15 cellular contexts compared by ENCODE assay signal in the genomic region with DNA sequence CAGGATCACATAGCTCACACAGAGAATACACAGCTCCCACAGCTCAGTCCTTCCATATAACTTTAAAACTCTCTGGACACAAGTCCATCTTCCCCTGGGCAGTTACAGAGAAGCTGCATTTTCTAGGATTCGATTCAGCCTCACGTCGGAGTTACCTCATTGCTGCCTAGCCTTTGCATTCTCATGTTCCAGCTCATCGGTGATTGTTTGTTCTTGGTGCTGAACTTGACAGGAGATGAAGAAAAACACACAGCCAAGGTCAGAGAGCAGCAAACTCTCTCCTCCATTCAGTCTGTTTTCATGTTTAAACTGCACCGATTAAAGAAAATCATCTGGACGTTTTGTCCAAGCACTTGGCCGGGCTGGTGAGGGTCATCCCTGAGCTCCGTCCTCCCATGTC.
DNase-seq lines count a peak whose midpoint lies in the region; ATAC-seq, FAIRE-seq and TF ChIP-seq lines count a peak whose summit lies in the region.
"Had no signal": no experiment of that assay in that cellular context is flagged by ENCODE, and none has a peak within 500 bp of the region (broad histone marks: within the 10 kb centered on the region; RNA-seq: fewer than 3 reads in every experiment).

No MANE protein-coding gene starts in this region.

- no peaks in the 10 kb centered on the region for H3K27me3 ChIP-seq in astrocyte (ENCODE audit: insufficient read depth, low read length)
- no peaks in the 10 kb centered on the region for H3K27me3 ChIP-seq in H7 (ENCODE audit: control insufficient read depth, insufficient read depth, low read length)
- H3K27me3 ChIP-seq in psoas muscle (ENCODE audit: insufficient read depth in 3 of 3, low read length in 2 of 3) = no peaks in the 10 kb centered on the region
- H3K27me3 ChIP-seq: colonic mucosa had no signal

- H3K27ac ChIP-seq in astrocyte (ENCODE audit: low read depth, low read length) = peak overlapping the region; percentile 86
- H3K27ac ChIP-seq in psoas muscle = no peak overlapping the region
- H3K27ac ChIP-seq: colonic mucosa, HL-60, prostate gland had no signal

- peak overlapping the region; percentile 74 for H3K4me2 ChIP-seq in astrocyte (ENCODE audit: low read length)

- ATAC-seq in HG02588 (IDR thresholded peaks at IDR 0.05; ENCODE audit: unreplicated experiment) (no peak), psoas muscle (no peak)
- ATAC-seq: Panc1 had no signal

- peaks cover 3% of the 10 kb centered on the region for H3K27me3 Mint-ChIP-seq in astrocyte (ENCODE audit: low read depth, unreplicated experiment)

- TF ChIP-seq CTCF in astrocyte (IDR thresholded peaks at IDR 0.05; ENCODE audit: insufficient read depth, low read depth, low read length) = no peak
- TF ChIP-seq CTCF in psoas muscle (IDR thresholded peaks at IDR 0.05) = no peak

- H3K36me3 Mint-ChIP-seq in astrocyte (ENCODE audit: low read depth, unreplicated experiment) = no peaks in the 10 kb centered on the region

- FAIRE-seq in astrocyte (lab: Jason Lieb, UNC) = peak; percentile 63
- FAIRE-seq: D721Med had no signal

- H2AFZ ChIP-seq in astrocyte (ENCODE audit: low read depth, low read length) = peak overlapping the region; percentile 16

- no peak overlapping the region for H3K4me3 ChIP-seq in astrocyte (ENCODE audit: insufficient read depth, low read depth, low read length)
- H3K4me3 ChIP-seq in H7 (ENCODE audit: insufficient read depth, low read depth, low read length) = no peak overlapping the region
- no peak overlapping the region for H3K4me3 ChIP-seq in psoas muscle
- H3K4me3 ChIP-seq: colonic mucosa, prostate gland had no signal

- H3K36me3 ChIP-seq in astrocyte (ENCODE audit: insufficient read depth, low read length) (no peaks in the 10 kb centered on the region), H7 (replicated peaks; ENCODE audit: control insufficient read depth, insufficient read depth, low read length) (no peaks in the 10 kb centered on the region), psoas muscle (ENCODE audit: insufficient read depth in 1 of 2, low read depth in 1 of 2) (no peaks in the 10 kb centered on the region)
- H3K36me3 ChIP-seq: colonic mucosa, prostate gland had no signal

- peaks cover 28% of the 10 kb centered on the region for H3K4me1 Mint-ChIP-seq in astrocyte (ENCODE audit: low read depth, unreplicated experiment)

- H3K9me3 Mint-ChIP-seq in astrocyte (ENCODE audit: unreplicated experiment) = peaks cover 2% of the 10 kb centered on the region

- DNase-seq in AG08396 (ENCODE audit: low spot score) (peak; percentile 61), HCEC 1CT (peak; percentile 91), astrocyte (ENCODE audit: low read depth) (peak; percentile 93), kidney tubule cell (ENCODE audit: low spot score) (peak; percentile 34), NCI-H146 treated with DMSO at 0.1 percent for 48 hours (lab: John Stamatoyannopoulos, UW; ENCODE audit: unreplicated experiment) (no peak), H7 (no peak), psoas muscle (no peak)
- DNase-seq: colonic mucosa, GOT3, NCI-H187 treated with DMSO at 0.1 percent for 48 hours had no signal

- H3K9me3 ChIP-seq in astrocyte (ENCODE audit: insufficient read depth, low read depth, low read length) = no peaks in the 10 kb centered on the region
- no peaks in the 10 kb centered on the region for H3K9me3 ChIP-seq in psoas muscle
- H3K9me3 ChIP-seq: colonic mucosa, prostate gland had no signal

- peak overlapping the region; percentile 95 for H3K27ac Mint-ChIP-seq in astrocyte (ENCODE audit: unreplicated experiment)

- intact Hi-C loops in psoas muscle (cut with DNase I) = no loop called here

- no peaks in the 10 kb centered on the region for H4K20me1 ChIP-seq in astrocyte (ENCODE audit: insufficient read depth, low read length)

- peak overlapping the region; percentile 75 for H3K9ac ChIP-seq in astrocyte (ENCODE audit: low read length)

- WGBS in psoas muscle, 3 donors = 58 to 69% (median 68%) methylated on average over 8 of the region's 8 CpGs

- H3K79me2 ChIP-seq in astrocyte (ENCODE audit: insufficient read depth, low read length) = no peaks in the 10 kb centered on the region

- H3K4me1 ChIP-seq in astrocyte (ENCODE audit: insufficient read depth, low read length) (peaks cover 35% of the 10 kb centered on the region), psoas muscle (no peaks in the 10 kb centered on the region)
- H3K4me1 ChIP-seq: colonic mucosa, prostate gland had no signal

- H3K4me3 Mint-ChIP-seq in astrocyte (ENCODE audit: unreplicated experiment) = no peak overlapping the region

Comparison
In these comparisons a context has a peak if more than half of its experiments do, and no peak if none do; other contexts are left out.
1. DNase-seq: peak in AG08396 (single experiment), HCEC 1CT (single experiment), astrocyte (single experiment) and kidney tubule cell (single experiment); none in NCI-H146 treated with DMSO at 0.1 percent for 48 hours (single experiment), H7 (single experiment) and psoas muscle (0 of 2).